Comparison of ENCODE assay signal across 8 cellular contexts in genomic region chr2:215728504-215729065, GRCh38.
DNase-seq lines count a peak whose midpoint lies in the region; ATAC-seq and TF ChIP-seq lines count a peak whose summit lies in the region.

No MANE protein-coding gene starts in this region.

- H2AFZ ChIP-seq in GM23248 = no peak overlapping the region

- TF ChIP-seq POLR2A in transverse colon (IDR thresholded peaks at IDR 0.05) = no peak

- peaks cover 47% of the 10 kb centered on the region for H3K4me1 ChIP-seq in GM23248 (ENCODE audit: insufficient read depth)
- H3K4me1 ChIP-seq in transverse colon = no peaks in the 10 kb centered on the region

- H3K9ac ChIP-seq in GM23248 = peak overlapping the region; percentile 25

- in situ Hi-C loops in GM23248 (cut with MboI) = no loop called here
- in situ Hi-C loops in transverse colon (cut with MboI; ENCODE audit: low pct_ligation_motif_present in 1 of 4, low pct_unique_long_range_greater_than_20kb in 1 of 4, low sequenced_read_pairs in 3 of 4) = no loop called here

- intact Hi-C loops in left cardiac atrium (cut with DNase I) = no loop called here
- intact Hi-C loops in transverse colon (cut with DNase I; ENCODE audit: low total_unique reads) = loop anchor here (10.0 kb wide), 1 partner anchor 46 kb away; no protein-coding TSS in a partner anchor

- H3K27ac ChIP-seq in GM23248 (peak overlapping the region; percentile 75), transverse colon (no peak overlapping the region)

- H3F3A ChIP-seq in GM23248 (ENCODE audit: insufficient read depth) = peaks cover 48% of the 10 kb centered on the region

- no peaks in the 10 kb centered on the region for H3K79me2 ChIP-seq in GM23248 (ENCODE audit: insufficient read depth)

- H3K4me3 ChIP-seq in GM12864 (ENCODE audit: low read depth, low read length) (no peak overlapping the region), GM23248 (no peak overlapping the region), transverse colon (no peak overlapping the region)

- H3K9me3 ChIP-seq in GM23248 (ENCODE audit: low read depth) (no peaks in the 10 kb centered on the region), transverse colon (peaks cover 0 to 4% of the 10 kb centered on the region in 2 donors)

- no peaks in the 10 kb centered on the region for H4K20me1 ChIP-seq in GM23248 (ENCODE audit: insufficient read depth)

- TF ChIP-seq CTCF in GM12864 (IDR thresholded peaks at IDR 0.05; ENCODE audit: low read depth, low read length, missing control alignments) = no peak
- TF ChIP-seq CTCF in transverse colon (IDR thresholded peaks at IDR 0.05) = no peak

- no peaks in the 10 kb centered on the region for H3K36me3 ChIP-seq in GM23248 (ENCODE audit: low read depth)
- no peaks in the 10 kb centered on the region for H3K36me3 ChIP-seq in transverse colon

- H3K4me2 ChIP-seq in GM23248 (ENCODE audit: unreplicated experiment) = peak overlapping the region; percentile 39

- peak; percentile 44 to 95 for ATAC-seq in left cardiac atrium

- no peaks in the 10 kb centered on the region for H3K9me2 ChIP-seq in GM23248 (ENCODE audit: insufficient read depth)

- H3K27me3 ChIP-seq in GM23248 (replicated peaks; ENCODE audit: insufficient read depth) (no peaks in the 10 kb centered on the region), transverse colon (no peaks in the 10 kb centered on the region)

- no peak for TF ChIP-seq EP300 in transverse colon (IDR thresholded peaks at IDR 0.05; ENCODE audit: low read depth)

- DNase-seq in GM12864 (ENCODE audit: low read depth) (peak; percentile 8), GM23248 (peak; percentile 93), NOMO-1 treated with DMSO at 0.1 percent for 48 hours (lab: John Stamatoyannopoulos, UW; ENCODE audit: unreplicated experiment) (peak; percentile 98), left cardiac atrium (peak; percentile 21), retina (no peak), globus pallidus (ENCODE audit: low spot score) (no peak), NCI-H526 (lab: John Stamatoyannopoulos, UW) (no peak), transverse colon (no peak)

- WGBS in GM23248 (ENCODE audit: low coverage in 1 of 2, low lambda C conversion rate in 2 of 2, missing lambda C conversion rate in 2 of 2), 2 experiments = 5 to 6% methylated on average over 2 of the region's 2 CpGs
- WGBS in transverse colon (ENCODE audit: low coverage in 1 of 2), 2 donors = 55 to 57% methylated on average over 1 to 2 of the region's 2 CpGs

Comparison
In these comparisons a context has a peak if more than half of its experiments do, and no peak if none do; other contexts are left out.
1. DNase-seq: peak in GM12864 (single experiment), GM23248 (single experiment), NOMO-1 treated with DMSO at 0.1 percent for 48 hours (single experiment) and left cardiac atrium (single experiment); none in retina (single experiment), globus pallidus (single experiment), NCI-H526 (0 of 2) and transverse colon (single experiment).